ENCODE assay signal across 8 cellular contexts in genomic region chr3:130894873-130895330, GRCh38. TPM values are rescaled to one million over a fixed set of nuclear protein-coding genes. Genes with fewer than 3 reads are reported as not detected.
A peak's percentile ranks its signal among the peaks of the same experiment; 100 is the strongest.
DNase-seq lines count a peak whose midpoint lies in the region; ATAC-seq, FAIRE-seq and TF ChIP-seq lines count a peak whose summit lies in the region.

No MANE protein-coding gene starts in this region.

- peak overlapping the region; percentile 98 for H3K9ac ChIP-seq in astrocyte (ENCODE audit: low read length)

- H3K4me3 ChIP-seq in HAP-1: peak overlapping the region; percentile 78
- H3K4me3 ChIP-seq in astrocyte (ENCODE audit: insufficient read depth, low read depth, low read length): peak overlapping the region; percentile 88
- peak overlapping the region; percentile 78 for H3K4me3 ChIP-seq in lower lobe of right lung
- peak overlapping the region; percentile 62 to 76 for H3K4me3 ChIP-seq in uterus

- H3K36me3 Mint-ChIP-seq in astrocyte (ENCODE audit: low read depth, unreplicated experiment): no peaks in the 10 kb centered on the region

- H4K20me1 ChIP-seq in astrocyte (ENCODE audit: insufficient read depth, low read length): peaks cover 52% of the 10 kb centered on the region

- peak overlapping the region; percentile 85 for H3K4me2 ChIP-seq in astrocyte (ENCODE audit: low read length)

- H3K27ac ChIP-seq in 22Rv1 (peak overlapping the region; percentile 85), astrocyte (ENCODE audit: low read depth, low read length) (peak overlapping the region; percentile 97), lower lobe of right lung (peak overlapping the region; percentile 99), uterus (peak overlapping the region; percentile 90 to 93)

- no peaks in the 10 kb centered on the region for H3K9me3 Mint-ChIP-seq in astrocyte (ENCODE audit: unreplicated experiment)

- no peak for ATAC-seq in lower lobe of right lung

- no peaks in the 10 kb centered on the region for H3K27me3 Mint-ChIP-seq in astrocyte (ENCODE audit: low read depth, unreplicated experiment)

- peak overlapping the region; percentile 77 for H3K27ac Mint-ChIP-seq in astrocyte (ENCODE audit: unreplicated experiment)

- no peak for TF ChIP-seq CTCF in 22Rv1 (IDR thresholded peaks at IDR 0.05)
- TF ChIP-seq CTCF in astrocyte (IDR thresholded peaks at IDR 0.05; ENCODE audit: insufficient read depth, low read depth, low read length): no peak
- no peak for TF ChIP-seq CTCF in lower lobe of right lung (IDR thresholded peaks at IDR 0.05)
- TF ChIP-seq CTCF in uterus (IDR thresholded peaks at IDR 0.05): no peak

- H3K36me3 ChIP-seq in HAP-1 (replicated peaks) (no peaks in the 10 kb centered on the region), astrocyte (ENCODE audit: insufficient read depth, low read length) (no peaks in the 10 kb centered on the region), lower lobe of right lung (no peaks in the 10 kb centered on the region), uterus (no peaks in the 10 kb centered on the region)

- H3K4me1 ChIP-seq in HAP-1 (peaks cover 20% of the 10 kb centered on the region), astrocyte (ENCODE audit: insufficient read depth, low read length) (peaks cover 9% of the 10 kb centered on the region), lower lobe of right lung (peaks cover 37% of the 10 kb centered on the region), uterus (peaks cover 0 to 6% of the 10 kb centered on the region in 2 donors)

- H3K9me3 ChIP-seq in HAP-1 (no peaks in the 10 kb centered on the region), astrocyte (ENCODE audit: insufficient read depth, low read depth, low read length) (no peaks in the 10 kb centered on the region), lower lobe of right lung (no peaks in the 10 kb centered on the region), uterus (no peaks in the 10 kb centered on the region)

- in situ Hi-C loops in HAP-1 (cut with MboI; ENCODE audit: low sequenced_read_pairs): loop anchor here (25.0 kb wide), 1 partner anchor 133 kb away; no protein-coding TSS in a partner anchor

- no peak for TF ChIP-seq POLR2A in uterus (IDR thresholded peaks at IDR 0.05)

- peak overlapping the region; percentile 96 for H3K4me3 Mint-ChIP-seq in astrocyte (ENCODE audit: unreplicated experiment)

- peak overlapping the region; percentile 50 for H2AFZ ChIP-seq in astrocyte (ENCODE audit: low read depth, low read length)

- FAIRE-seq in astrocyte (lab: Jason Lieb, UNC) (peak; percentile 64), RCC 7860 (lab: Jason Lieb, UNC) (no peak)

- no peaks in the 10 kb centered on the region for H3K27me3 ChIP-seq in HAP-1 (ENCODE audit: low read depth)
- no peaks in the 10 kb centered on the region for H3K27me3 ChIP-seq in astrocyte (ENCODE audit: insufficient read depth, low read length)
- no peaks in the 10 kb centered on the region for H3K27me3 ChIP-seq in lower lobe of right lung (ENCODE audit: low read depth)
- no peaks in the 10 kb centered on the region for H3K27me3 ChIP-seq in uterus

- DNase-seq in HAP-1 (ENCODE audit: low spot score in 2 of 2) (no peak), astrocyte (ENCODE audit: low read depth) (peak; percentile 16), lower lobe of right lung (no peak), uterus (no peak), RCC 7860 (ENCODE audit: low spot score) (no peak), mesenteric fat pad (ENCODE audit: low spot score) (no peak), NCI-H524 treated with DMSO at 0.1 percent for 48 hours (lab: John Stamatoyannopoulos, UW) (no peak)

- H3K79me2 ChIP-seq in astrocyte (ENCODE audit: insufficient read depth, low read length): peaks cover 59% of the 10 kb centered on the region

- intact Hi-C loops in lower lobe of right lung (cut with DNase I) (no loop called here), uterus (cut with DNase I; ENCODE audit: low total_unique reads) (loop anchor here (10.0 kb wide), 1 partner anchor 150 kb away; the partner anchor contains the start of gene PIK3R4)

- peaks cover 21% of the 10 kb centered on the region for H3K4me1 Mint-ChIP-seq in astrocyte (ENCODE audit: low read depth, unreplicated experiment)

RNA-seq across cellular contexts. Expression of gene ATP2C1, which starts 1.0 kb away (rescaled TPM):
- total RNA-seq in astrocyte (132 TPM in 2 replicates), lower lobe of right lung (128 TPM), uterus (100 to 1,000 TPM in 2 of 4 donors, 10 to 100 TPM in 2; 33.2 to 176 (median 84.7) TPM), mesenteric fat pad (71.0 TPM)
